In genomic region chr16:70805787-70806186, GRCh38 we compare ENCODE assay signal across 14 cellular contexts. TPM values are rescaled to one million over a fixed set of nuclear protein-coding genes. Genes with fewer than 3 reads are reported as not detected.
DNase-seq lines count a peak whose midpoint lies in the region; ATAC-seq and TF ChIP-seq lines count a peak whose summit lies in the region.
"Had no signal": no experiment of that assay in that cellular context is flagged by ENCODE, and none has a peak within 500 bp of the region (broad histone marks: within the 10 kb centered on the region; RNA-seq: fewer than 3 reads in every experiment).

No MANE protein-coding gene starts in this region.

- peak; percentile 53 for ATAC-seq in activated T-helper 17 cell treated with anti-CD3 and anti-CD28 coated beads, Interleukin-2, amount 50 U/mL, for 72 hours (replicated peaks)
- ATAC-seq in HG03097 (IDR thresholded peaks at IDR 0.05; ENCODE audit: low FRiP score, unreplicated experiment) = no peak
- no peak for ATAC-seq in activated T-cell treated with anti-CD3 and anti-CD28 coated beads, Interleukin-2, amount 50 U/mL, for 4 hours
- ATAC-seq: sciatic nerve had no signal

- H3K36me3 Mint-ChIP-seq in activated CD4-positive, alpha-beta T cell treated with anti-CD3 and anti-CD28 coated beads, Interleukin-2, amount 10 ng/mL, durations not matched to agents 24 days and 14 days (ENCODE audit: low read depth) = no peaks in the 10 kb centered on the region
- no peaks in the 10 kb centered on the region for H3K36me3 Mint-ChIP-seq in activated T-helper 17 cell treated with anti-CD3 and anti-CD28 coated beads, Interleukin-2, amount 50 U/mL, for 72 hours (ENCODE audit: low read depth)
- H3K36me3 Mint-ChIP-seq in activated T-cell treated with anti-CD3 and anti-CD28 coated beads, Interleukin-2, amount 50 U/mL, for 4 hours (ENCODE audit: insufficient read depth) = no peaks in the 10 kb centered on the region

- intact Hi-C loops in activated CD4-positive, alpha-beta T cell treated with anti-CD3 and anti-CD28 coated beads, Interleukin-2, amount 10 ng/mL, durations not matched to agents 24 days and 14 days (cut with micrococcal nuclease) = no loop called here

- H3K27me3 Mint-ChIP-seq in activated CD4-positive, alpha-beta T cell treated with anti-CD3 and anti-CD28 coated beads, Interleukin-2, amount 10 ng/mL, durations not matched to agents 24 days and 14 days = no peaks in the 10 kb centered on the region
- peaks cover 8% of the 10 kb centered on the region for H3K27me3 Mint-ChIP-seq in activated T-helper 17 cell treated with anti-CD3 and anti-CD28 coated beads, Interleukin-2, amount 50 U/mL, for 72 hours
- peaks cover 20% of the 10 kb centered on the region for H3K27me3 Mint-ChIP-seq in activated T-cell treated with anti-CD3 and anti-CD28 coated beads, Interleukin-2, amount 50 U/mL, for 4 hours (ENCODE audit: low read depth)
- H3K27me3 Mint-ChIP-seq: activated naive CD4-positive, alpha-beta T cell treated with anti-CD3 and anti-CD28 coated beads, Interleukin-2, amount 50 U/mL, for 24 hours had no signal

- no peak overlapping the region for H3K4me3 Mint-ChIP-seq in activated CD4-positive, alpha-beta T cell treated with anti-CD3 and anti-CD28 coated beads, Interleukin-2, amount 10 ng/mL, durations not matched to agents 24 days and 14 days
- H3K4me3 Mint-ChIP-seq in activated T-helper 17 cell treated with anti-CD3 and anti-CD28 coated beads, Interleukin-2, amount 50 U/mL, for 72 hours = no peak overlapping the region
- H3K4me3 Mint-ChIP-seq in activated T-cell treated with anti-CD3 and anti-CD28 coated beads, Interleukin-2, amount 50 U/mL, for 4 hours = no peak overlapping the region
- H3K4me3 Mint-ChIP-seq: activated naive CD4-positive, alpha-beta T cell treated with anti-CD3 and anti-CD28 coated beads, Interleukin-2, amount 50 U/mL, for 24 hours; nephron had no signal

- no peak overlapping the region for H3K4me3 ChIP-seq in fibroblast of villous mesenchyme (ENCODE audit: low read depth, low read length)

- H3K9me3 Mint-ChIP-seq in activated CD4-positive, alpha-beta T cell treated with anti-CD3 and anti-CD28 coated beads, Interleukin-2, amount 10 ng/mL, durations not matched to agents 24 days and 14 days = no peaks in the 10 kb centered on the region
- no peaks in the 10 kb centered on the region for H3K9me3 Mint-ChIP-seq in activated T-helper 17 cell treated with anti-CD3 and anti-CD28 coated beads, Interleukin-2, amount 50 U/mL, for 72 hours
- peaks cover 4% of the 10 kb centered on the region for H3K9me3 Mint-ChIP-seq in activated T-cell treated with anti-CD3 and anti-CD28 coated beads, Interleukin-2, amount 50 U/mL, for 4 hours
- H3K9me3 Mint-ChIP-seq: activated naive CD4-positive, alpha-beta T cell treated with anti-CD3 and anti-CD28 coated beads, Interleukin-2, amount 50 U/mL, for 24 hours; nephron had no signal

- no peak for TF ChIP-seq CTCF in fibroblast of villous mesenchyme (IDR thresholded peaks at IDR 0.05; ENCODE audit: insufficient read depth, low read depth, low read length)

- peaks cover 10% of the 10 kb centered on the region for H3K4me1 Mint-ChIP-seq in activated CD4-positive, alpha-beta T cell treated with anti-CD3 and anti-CD28 coated beads, Interleukin-2, amount 10 ng/mL, durations not matched to agents 24 days and 14 days
- H3K4me1 Mint-ChIP-seq in activated T-helper 17 cell treated with anti-CD3 and anti-CD28 coated beads, Interleukin-2, amount 50 U/mL, for 72 hours = no peaks in the 10 kb centered on the region
- H3K4me1 Mint-ChIP-seq in activated T-cell treated with anti-CD3 and anti-CD28 coated beads, Interleukin-2, amount 50 U/mL, for 4 hours (ENCODE audit: low read depth) = no peaks in the 10 kb centered on the region
- H3K4me1 Mint-ChIP-seq: activated naive CD4-positive, alpha-beta T cell treated with anti-CD3 and anti-CD28 coated beads, Interleukin-2, amount 50 U/mL, for 24 hours had no signal

- no peak overlapping the region for H3K27ac Mint-ChIP-seq in activated CD4-positive, alpha-beta T cell treated with anti-CD3 and anti-CD28 coated beads, Interleukin-2, amount 10 ng/mL, durations not matched to agents 24 days and 14 days
- peak overlapping the region; percentile 38 for H3K27ac Mint-ChIP-seq in activated T-helper 17 cell treated with anti-CD3 and anti-CD28 coated beads, Interleukin-2, amount 50 U/mL, for 72 hours
- H3K27ac Mint-ChIP-seq: activated naive CD4-positive, alpha-beta T cell treated with anti-CD3 and anti-CD28 coated beads, Interleukin-2, amount 50 U/mL, for 24 hours; nephron had no signal

- peak; percentile 50 for DNase-seq in activated CD4-positive, alpha-beta T cell treated with anti-CD3 and anti-CD28 coated beads, Interleukin-2, amount 10 ng/mL, durations not matched to agents 24 days and 14 days
- DNase-seq in activated CD4-positive, alpha-beta T cell treated with anti-CD3 and anti-CD28 coated beads, Interleukin-2, amount 50 U/mL, for 1 hour = no peak
- DNase-seq in fibroblast of villous mesenchyme (ENCODE audit: low read depth) (peak; percentile 38), HuH-7.5 (ENCODE audit: low spot score) (no peak), NCI-H2107 treated with DMSO at 0.1 percent for 48 hours (lab: John Stamatoyannopoulos, UW; ENCODE audit: unreplicated experiment) (no peak)
- no peak for DNase-seq in activated T-cell treated with anti-CD3 and anti-CD28 coated beads, Interleukin-2, amount 50 U/mL, for 4 hours
- DNase-seq: cortex of kidney; kidney; NK-92 treated with Interleukin-12 subunit alpha and Interleukin-12 subunit beta, amount 100 ng/mL, for 24 hours had no signal

RNA-seq across cellular contexts. Expression of gene VAC14, which starts 4.8 kb away (rescaled TPM):
- total RNA-seq in activated CD4-positive, alpha-beta T cell treated with anti-CD3 and anti-CD28 coated beads, Interleukin-2, amount 10 ng/mL, durations not matched to agents 24 days and 14 days = 36.3 and 38.6 TPM in 2 replicates
- total RNA-seq in activated T-helper 17 cell treated with anti-CD3 and anti-CD28 coated beads, Interleukin-2, amount 50 U/mL, for 72 hours = 10 to 100 TPM; 22.4 to 34.9 TPM
- 37.1 and 55.4 TPM in 2 replicates for total RNA-seq in fibroblast of villous mesenchyme
- 10 to 100 TPM; 48.3 to 54.5 (median 49.3) TPM for total RNA-seq in activated T-cell treated with anti-CD3 and anti-CD28 coated beads, Interleukin-2, amount 50 U/mL, for 4 hours

Comparison
In these comparisons a context has a peak if more than half of its experiments do, and no peak if none do; other contexts are left out.
1. DNase-seq: peak in activated CD4-positive, alpha-beta T cell treated with anti-CD3 and anti-CD28 coated beads, Interleukin-2, amount 10 ng/mL, durations not matched to agents 24 days and 14 days (single experiment) and fibroblast of villous mesenchyme (single experiment); none in activated CD4-positive, alpha-beta T cell treated with anti-CD3 and anti-CD28 coated beads, Interleukin-2, amount 50 U/mL, for 1 hour (single experiment), HuH-7.5 (single experiment), NCI-H2107 treated with DMSO at 0.1 percent for 48 hours (single experiment) and activated T-cell treated with anti-CD3 and anti-CD28 coated beads, Interleukin-2, amount 50 U/mL, for 4 hours (single experiment).